In genomic region chr13:102597029-102598015, GRCh38 we compare ENCODE assay signal across 8 cellular contexts. TPM values are rescaled to one million over a fixed set of nuclear protein-coding genes. Genes with fewer than 3 reads are reported as not detected.
DNase-seq lines count a peak whose midpoint lies in the region; ATAC-seq and TF ChIP-seq lines count a peak whose summit lies in the region.

No MANE protein-coding gene starts in this region.

- H3K4me3 ChIP-seq in duodenal mucosa (ENCODE audit: low read depth in 1 of 2, low read length in 2 of 2) (peak overlapping the region; percentile 87 to 94), suprapubic skin (peak overlapping the region; percentile 84)

- TF ChIP-seq CTCF in suprapubic skin (IDR thresholded peaks at IDR 0.05): no peak

- H3K27me3 ChIP-seq in duodenal mucosa (ENCODE audit: control insufficient read depth in 1 of 2, insufficient read depth in 2 of 2, low read length in 2 of 2) (no peaks in the 10 kb centered on the region), suprapubic skin (no peaks in the 10 kb centered on the region)

- H3K36me3 ChIP-seq in duodenal mucosa (ENCODE audit: control insufficient read depth in 1 of 2, insufficient read depth in 2 of 2, low read length in 2 of 2): peaks cover 0 to 2% of the 10 kb centered on the region in 2 donors
- H3K36me3 ChIP-seq in suprapubic skin: no peaks in the 10 kb centered on the region

- H3K9me3 ChIP-seq in duodenal mucosa (ENCODE audit: control insufficient read depth in 1 of 2, low read length in 2 of 2) (no peaks in the 10 kb centered on the region), suprapubic skin (no peaks in the 10 kb centered on the region)

- no peak for TF ChIP-seq POLR2A in suprapubic skin (IDR thresholded peaks at IDR 0.05)

- peak; percentile 36 for ATAC-seq in GM21447 (IDR thresholded peaks at IDR 0.05; ENCODE audit: unreplicated experiment)

- DNase-seq in G401 (ENCODE audit: low spot score) (peak; percentile 31), HT1080 (ENCODE audit: low read depth) (peak; percentile 34), UCSD-AML1 (lab: John Stamatoyannopoulos, UW; ENCODE audit: unreplicated experiment) (peak; percentile 34), lung microvascular endothelial cell (ENCODE audit: low read depth in 2 of 2) (peak; percentile 16 to 32), suprapubic skin (ENCODE audit: low spot score in 2 of 2) (peak; percentile 69 to 80), D341Med (ENCODE audit: low spot score) (no peak)

- H3K27ac ChIP-seq in duodenal mucosa (ENCODE audit: low read depth, low read length) (peak overlapping the region; percentile 69), suprapubic skin (peak overlapping the region; percentile 99)

- WGBS in suprapubic skin: 2% methylated on average over 19 of the region's 70 CpGs

- peaks cover 26 to 34% of the 10 kb centered on the region in 2 donors for H3K4me1 ChIP-seq in duodenal mucosa (ENCODE audit: control insufficient read depth in 1 of 2, insufficient read depth in 2 of 2, low read length in 2 of 2)
- peaks cover 48% of the 10 kb centered on the region for H3K4me1 ChIP-seq in suprapubic skin

- no peak for TF ChIP-seq EP300 in suprapubic skin (IDR thresholded peaks at IDR 0.05)

- H3K9ac ChIP-seq in duodenal mucosa (ENCODE audit: low read depth in 1 of 2, low read length in 2 of 2): peak overlapping the region; percentile 95 to 99

- in situ Hi-C loops in G401 (cut with HindIII; ENCODE audit: low sequenced_read_pairs): no loop called here

RNA-seq across cellular contexts. Expression of gene TPP2, which starts 0.5 kb away (rescaled TPM):
- total RNA-seq in G401 (2014; rRNA removed; shearing (Covaris generic)): 62.4 and 64.0 TPM in 2 replicates
- total RNA-seq in HT1080 (2014; rRNA removed; shearing (Covaris generic)): 41.1 and 47.0 TPM in 2 replicates
- polyA plus RNA-seq in HT1080 (2015; cell fraction: cytosol; rRNA removed): 33.3 and 42.5 TPM in 2 replicates
- 110 and 111 TPM in 2 replicates for polyA plus RNA-seq in HT1080 (2015; cell fraction: nucleus; rRNA removed)
- total RNA-seq in lung microvascular endothelial cell (31.2 and 34.7 TPM in 2 replicates), suprapubic skin (10 to 100 TPM; 26.2 to 61.0 (median 30.5) TPM)
